Comparison of ENCODE assay signal across 34 cellular contexts in genomic region chr1:85303440-85304162, GRCh38. TPM values are rescaled to one million over a fixed set of nuclear protein-coding genes. Genes with fewer than 3 reads are reported as not detected.
DNase-seq lines count a peak whose midpoint lies in the region; ATAC-seq, FAIRE-seq and TF ChIP-seq lines count a peak whose summit lies in the region.
"Had no signal": no experiment of that assay in that cellular context is flagged by ENCODE, and none has a peak within 500 bp of the region (broad histone marks: within the 10 kb centered on the region; RNA-seq: fewer than 3 reads in every experiment).

No MANE protein-coding gene starts in this region.

- H2AFZ ChIP-seq in GM23338, result peak overlapping the region; percentile 52; the same call in 1 of the 2 replicates
- H2AFZ ChIP-seq in GM12878 (ENCODE audit: control insufficient read depth, low read depth, low read length), result no peak overlapping the region
- H2AFZ ChIP-seq: neural progenitor cell, parathyroid adenoma had no signal

- H3K79me2 ChIP-seq in GM23338 (replicated peaks; ENCODE audit: insufficient read depth) (no peaks in the 10 kb centered on the region), GM12878 (ENCODE audit: control insufficient read depth, insufficient read depth, low read length) (no peaks in the 10 kb centered on the region)
- H3K79me2 ChIP-seq: parathyroid adenoma had no signal

- DNase-seq in AG20443 (ENCODE audit: low spot score) (peak; percentile 25), GM23338 (ENCODE audit: low spot score) (no peak), NCI-H446 treated with DMSO at 0.1 percent for 48 hours (lab: John Stamatoyannopoulos, UW) (peak; percentile 23), GM12878 (ENCODE audit: low read depth, low spot score) (no peak), NCI-H82 (lab: John Stamatoyannopoulos, UW) (no peak)
- DNase-seq in activated CD8-positive, alpha-beta memory T cell treated with anti-CD3 and anti-CD28 coated beads, Interleukin-2, amount 50 U/mL, for 48 hours, result no peak
- no peak for DNase-seq in effector memory CD8-positive, alpha-beta T cell
- DNase-seq: activated CD4-positive, alpha-beta memory T cell treated with anti-CD3 and anti-CD28 coated beads for 36 hours; activated CD4-positive, alpha-beta T cell treated with anti-CD3 and anti-CD28 coated beads for 1 hour; activated naive CD4-positive, alpha-beta T cell treated with anti-CD3 and anti-CD28 coated beads for 36 hours; central memory CD4-positive, alpha-beta T cell; cortex of kidney; erythroblast; heart left ventricle; kidney; left ventricle myocardium superior; MM.1S; NCI-H1417 treated with DMSO at 0.1 percent for 48 hours; NCI-H2081 treated with DMSO at 0.1 percent for 48 hours; NCI-H2227 treated with DMSO at 0.1 percent for 48 hours; NCI-H526 treated with DMSO at 0.1 percent for 48 hours; retina; RPMI8226; SK-N-SH; stimulated activated naive CD8-positive, alpha-beta T cell treated with anti-CD3 and anti-CD28 coated beads, Interleukin-15, Interleukin-2, amounts not matched to agents 100 U/mL and 50 U/mL, for 24 hours; T-helper 17 cell; testis had no signal

- WGBS in GM12878 (ENCODE audit: insufficient coverage, insufficient replicate concordance, low lambda C conversion rate, missing lambda C conversion rate), result 72% methylated on average over 4 of the region's 4 CpGs

- SMC1A ChIA-PET in GM12878 (lab: Charles Lee; ENCODE audit: uncharacterized antibody, unreplicated experiment), result interaction anchor here (0.6 kb wide), 1 partner anchor 32 kb away, joined by 3 read pairs; no protein-coding TSS in a partner anchor

- H3K9me2 ChIP-seq in GM23338 (ENCODE audit: insufficient read depth), result peaks cover 5% of the 10 kb centered on the region; the same call in 1 of the 2 replicates
- H3K9me2 ChIP-seq: SK-N-SH had no signal

- peaks cover 4% of the 10 kb centered on the region for H3K27me3 Mint-ChIP-seq in GM23338 (ENCODE audit: insufficient read depth, low read depth, poor library complexity)
- peaks cover 30 to 46% of the 10 kb centered on the region in 2 donors for H3K27me3 Mint-ChIP-seq in effector memory CD8-positive, alpha-beta T cell

- TF ChIP-seq POLR2A in GM12878 (IDR thresholded peaks at IDR 0.05; ENCODE audit: low read depth, low read length), result no peak

- CTCF ChIA-PET in GM12878 (lab: Yijun Ruan, JAX), result no interaction called here

- peaks cover 3% of the 10 kb centered on the region for H3K4me1 ChIP-seq in GM23338 (ENCODE audit: insufficient read depth)
- H3K4me1 ChIP-seq in GM12878 (ENCODE audit: control insufficient read depth, insufficient read depth, low read length), result peaks cover 6% of the 10 kb centered on the region
- H3K4me1 ChIP-seq: parathyroid adenoma, testis had no signal

- no peak for ATAC-seq in GM23338
- peak; percentile 51; the same call in 2 of the 3 replicates for ATAC-seq in GM12878
- no peak for ATAC-seq in effector memory CD8-positive, alpha-beta T cell (replicated peaks)
- no peak for ATAC-seq in GM18519 (IDR thresholded peaks at IDR 0.05; ENCODE audit: low FRiP score, unreplicated experiment)
- ATAC-seq: A549; heart left ventricle; left ventricle myocardium superior; stimulated activated naive CD8-positive, alpha-beta T cell treated with anti-CD3 and anti-CD28 coated beads, Interleukin-15, Interleukin-2, amounts not matched to agents 100 U/mL and 50 U/mL, for 24 hours; T-helper 17 cell had no signal

- H3K9ac ChIP-seq in GM12878 (ENCODE audit: control insufficient read depth, insufficient read depth, low read length), result no peak overlapping the region
- H3K9ac ChIP-seq: KMS-11, neural progenitor cell, parathyroid adenoma, SK-N-SH had no signal

- H3K9me3 Mint-ChIP-seq in GM23338, result no peaks in the 10 kb centered on the region
- no peaks in the 10 kb centered on the region for H3K9me3 Mint-ChIP-seq in effector memory CD8-positive, alpha-beta T cell
- H3K9me3 Mint-ChIP-seq: activated CD4-positive, alpha-beta memory T cell treated with anti-CD3 and anti-CD28 coated beads for 36 hours; activated naive CD4-positive, alpha-beta T cell treated with anti-CD3 and anti-CD28 coated beads for 36 hours; neural progenitor cell had no signal

- TF ChIP-seq EP300 in GM12878 (IDR thresholded peaks at IDR 0.05; ENCODE audit: borderline replicate concordance in 1 of 2, control insufficient read depth in 1 of 2, low read depth in 2 of 2, low read length in 2 of 2), result no peak

- no peaks in the 10 kb centered on the region for H3F3A ChIP-seq in GM23338 (replicated peaks; ENCODE audit: low read depth)

- FAIRE-seq in GM12878 (lab: Jason Lieb, UNC), result no peak
- FAIRE-seq: A549, kidney, urothelium cell line had no signal

- intact Hi-C loops in GM12878 (cut with micrococcal nuclease; ENCODE audit: unreplicated experiment), result loop anchor here (10.0 kb wide), 1 partner anchor 391 kb away; no protein-coding TSS in a partner anchor

- H4K20me1 ChIP-seq in GM23338 (replicated peaks; ENCODE audit: insufficient read depth) (no peaks in the 10 kb centered on the region), GM12878 (ENCODE audit: control insufficient read depth, insufficient read depth) (no peaks in the 10 kb centered on the region)

- in situ Hi-C loops in GM12878 (cut with MboI), result loop anchor here (10.0 to 25.0 kb wide), 2 partner anchors 391 to 709 kb away; no protein-coding TSS in a partner anchor

- TF ChIP-seq RAD21 in GM12878 (IDR thresholded peaks at IDR 0.05; ENCODE audit: insufficient read depth, low read depth, low read length), result no peak

- no peaks in the 10 kb centered on the region for H3K9me3 ChIP-seq in GM12878 (replicated peaks; ENCODE audit: control insufficient read depth, insufficient read depth, low read length)
- H3K9me3 ChIP-seq: A549, heart left ventricle, SK-N-SH, testis had no signal

- H3K4me3 Mint-ChIP-seq in GM23338, result no peak overlapping the region
- H3K4me3 Mint-ChIP-seq in effector memory CD8-positive, alpha-beta T cell, result no peak overlapping the region
- H3K4me3 Mint-ChIP-seq: activated CD4-positive, alpha-beta memory T cell treated with anti-CD3 and anti-CD28 coated beads for 36 hours; activated naive CD4-positive, alpha-beta T cell treated with anti-CD3 and anti-CD28 coated beads for 36 hours; neural progenitor cell; T-helper 17 cell had no signal

- H3K36me3 Mint-ChIP-seq in GM23338 (ENCODE audit: low read depth), result no peaks in the 10 kb centered on the region
- no peaks in the 10 kb centered on the region for H3K36me3 Mint-ChIP-seq in effector memory CD8-positive, alpha-beta T cell (ENCODE audit: insufficient read depth)
- H3K36me3 Mint-ChIP-seq: activated CD4-positive, alpha-beta memory T cell treated with anti-CD3 and anti-CD28 coated beads for 36 hours; neural progenitor cell had no signal

- H3K4me2 ChIP-seq in GM23338 (no peak overlapping the region), GM12878 (ENCODE audit: control insufficient read depth, insufficient read depth) (no peak overlapping the region)
- H3K4me2 ChIP-seq: A549, KMS-11, neural progenitor cell, SK-N-SH had no signal

- peaks cover 5% of the 10 kb centered on the region; the same call in 2 of the 3 replicates for H3K4me1 Mint-ChIP-seq in GM23338
- peaks cover 11 to 15% of the 10 kb centered on the region in 2 donors for H3K4me1 Mint-ChIP-seq in effector memory CD8-positive, alpha-beta T cell (ENCODE audit: low read depth in 2 of 2)

- POLR2A ChIA-PET in GM12878 (lab: Charles Lee), result no interaction called here

- no peak overlapping the region for H3K27ac Mint-ChIP-seq in GM23338
- no peak overlapping the region for H3K27ac Mint-ChIP-seq in effector memory CD8-positive, alpha-beta T cell
- H3K27ac Mint-ChIP-seq: activated CD4-positive, alpha-beta memory T cell treated with anti-CD3 and anti-CD28 coated beads for 36 hours; activated naive CD4-positive, alpha-beta T cell treated with anti-CD3 and anti-CD28 coated beads for 36 hours; neural progenitor cell; T-helper 17 cell had no signal

- TF ChIP-seq CTCF in GM23338 (conservative IDR thresholded peaks at IDR 0.05; ENCODE audit: low read depth in 2 of 2) (no peak), GM12878 (IDR thresholded peaks at IDR 0.05 in 2 of 3, conservative IDR thresholded peaks at IDR 0.05 in 1 of 3; ENCODE audit: control insufficient read depth in 2 of 3, extremely low read depth in 1 of 3, insufficient read depth in 1 of 3, low read depth in 3 of 3, low read length in 3 of 3) (no peak)

- H3K27ac ChIP-seq in GM23338 (ENCODE audit: low read depth) (no peak overlapping the region), GM12878 (ENCODE audit: control insufficient read depth, insufficient read depth) (no peak overlapping the region)
- H3K27ac ChIP-seq: A549, heart left ventricle, KMS-11, neural progenitor cell, parathyroid adenoma, skin epidermis, testis had no signal

- H3K27me3 ChIP-seq in GM23338 (ENCODE audit: insufficient read depth), result no peaks in the 10 kb centered on the region
- H3K27me3 ChIP-seq in GM12878 (replicated peaks in 1 of 2; ENCODE audit: control insufficient read depth in 2 of 2, insufficient read depth in 2 of 2, low read length in 1 of 2), result no peaks in the 10 kb centered on the region; a peak in 3 of 4 replicates
- H3K27me3 ChIP-seq: neural progenitor cell, testis had no signal

- H3K4me3 ChIP-seq in GM23338 (no peak overlapping the region), GM12878 (no peak overlapping the region)
- H3K4me3 ChIP-seq: A549, heart left ventricle, neural progenitor cell, skin epidermis, testis had no signal

- RAD21 ChIA-PET in GM12878 (lab: Charles Lee; ENCODE audit: unreplicated experiment), result no interaction called here

- H3K36me3 ChIP-seq in GM23338 (ENCODE audit: insufficient read depth) (no peaks in the 10 kb centered on the region; the same call in 1 of the 2 replicates), GM12878 (ENCODE audit: control insufficient read depth in 2 of 2, insufficient read depth in 2 of 2, low read length in 1 of 2) (no peaks in the 10 kb centered on the region)
- H3K36me3 ChIP-seq: heart left ventricle, neural progenitor cell had no signal

- BruUV-seq in GM12878 (replicated peaks; lab: Mats Ljungman, UMichigan), result no TSS peak

RNA-seq across cellular contexts. Expression of gene BCL10, which starts 27.2 kb away (rescaled TPM):
- total RNA-seq in GM23338 (2014; rRNA removed; shearing (Covaris generic)), result 23.1 and 27.8 TPM in 2 replicates
- polyA plus RNA-seq in GM23338 (2016; fragmentation: Nextera tagmentation; extraction: Ambion mirVana), result 28.8 and 33.7 TPM in 2 replicates
- total RNA-seq in GM12878 (2013; cell fraction: nucleolus; rRNA removed), result 45.2 and 45.4 TPM in 2 replicates
- total RNA-seq in GM12878 (2014; rRNA removed), result 20.0 and 22.6 TPM in 2 replicates
- total RNA-seq in GM12878 (2014; rRNA removed; fragmentation: Illumina TruSeq; extraction: Trizol), result 21.7 and 23.7 TPM in 2 replicates
- total RNA-seq in GM12878 (2021), result 25.3 and 28.1 TPM in 2 replicates
- polyA plus RNA-seq in GM12878 (2011; ENCODE audit: low read depth), result 8.6 TPM
- polyA plus RNA-seq in GM12878 (2011; rRNA removed), result 17.8 and 22.3 TPM in 2 replicates
- polyA plus RNA-seq in GM12878 (2011; cell fraction: cytosol; rRNA removed), result 9.8 and 10.1 TPM in 2 replicates
- polyA plus RNA-seq in GM12878 (2011; cell fraction: nucleus; rRNA removed), result 8.8 TPM in 2 replicates
- 11.7 and 16.2 TPM in 2 replicates for polyA plus RNA-seq in GM12878 (2012)
- polyA plus RNA-seq in GM12878 (2014; fragmentation: Illumina TruSeq; extraction: Trizol), result 18.3 and 21.1 TPM in 2 replicates
- polyA plus RNA-seq in GM12878 (2014; fragmentation: Nextera tagmentation; extraction: Ambion mirVana), result 10 to 100 TPM; 16.7 to 19.0 TPM
- 10.6 and 11.8 TPM in 2 replicates for polyA plus RNA-seq in GM12878 (2014; rRNA removed)
- polyA plus RNA-seq in GM12878 (2016; fragmentation: Nextera tagmentation; extraction: Ambion mirVana), result 10 to 100 TPM; 26.8 to 35.2 TPM
- 28.8 and 29.7 TPM in 2 replicates for polyA minus RNA-seq in GM12878 (2011; rRNA and poly(A)+ RNA removed)
- 12.2 and 12.8 TPM in 2 replicates for polyA minus RNA-seq in GM12878 (2011; cell fraction: cytosol; rRNA and poly(A)+ RNA removed)
- 46.5 and 60.1 TPM in 2 replicates for polyA minus RNA-seq in GM12878 (2011; cell fraction: nucleus; rRNA and poly(A)+ RNA removed)

RNA-seq across cellular contexts. Expression of gene C1orf52, which starts 44.1 kb away (rescaled TPM):
- total RNA-seq in GM23338 (2014; rRNA removed; shearing (Covaris generic)), result 35.6 and 39.7 TPM in 2 replicates
- polyA plus RNA-seq in GM23338 (2016; fragmentation: Nextera tagmentation; extraction: Ambion mirVana) (102 and 107 TPM in 2 replicates), GM12878 (2011; rRNA removed) (22.9 and 34.8 TPM in 2 replicates), GM12878 (2014; fragmentation: Illumina TruSeq; extraction: Trizol) (12.8 and 15.1 TPM in 2 replicates), GM12878 (2014; fragmentation: Nextera tagmentation; extraction: Ambion mirVana) (10 to 100 TPM in 1 of 2 experiments, 1 to 10 TPM in 1; 9.4 to 17.1 TPM), GM12878 (2014; rRNA removed) (18.1 and 27.3 TPM in 2 replicates), GM12878 (2016; fragmentation: Nextera tagmentation; extraction: Ambion mirVana) (10 to 100 TPM; 37.6 to 39.5 TPM)
- 27.3 and 46.0 TPM in 2 replicates for total RNA-seq in GM12878 (2013; cell fraction: nucleolus; rRNA removed)
- total RNA-seq in GM12878 (2014; rRNA removed) (20.4 and 26.8 TPM in 2 replicates), GM12878 (2014; rRNA removed; fragmentation: Illumina TruSeq; extraction: Trizol) (16.4 and 16.6 TPM in 2 replicates), GM12878 (2021) (13.8 and 16.8 TPM in 2 replicates)
- 8.3 TPM for polyA plus RNA-seq in GM12878 (2011; ENCODE audit: low read depth)
- polyA plus RNA-seq in GM12878 (2011; cell fraction: cytosol; rRNA removed), result 15.5 and 23.5 TPM in 2 replicates
- polyA plus RNA-seq in GM12878 (2011; cell fraction: nucleus; rRNA removed), result 29.2 and 30.7 TPM in 2 replicates
- polyA plus RNA-seq in GM12878 (2012), result 18.7 and 19.6 TPM in 2 replicates
- polyA minus RNA-seq in GM12878 (2011; rRNA and poly(A)+ RNA removed), result 6.2 and 15.9 TPM in 2 replicates
- polyA minus RNA-seq in GM12878 (2011; cell fraction: cytosol; rRNA and poly(A)+ RNA removed), result 5.6 and 14.2 TPM in 2 replicates
- polyA minus RNA-seq in GM12878 (2011; cell fraction: nucleus; rRNA and poly(A)+ RNA removed), result 10.6 and 15.5 TPM in 2 replicates

Comparison
In these comparisons a context has a peak if more than half of its experiments do, and no peak if none do; other contexts are left out.
1. DNase-seq: peak in AG20443 (single experiment) and NCI-H446 treated with DMSO at 0.1 percent for 48 hours (single experiment); none in GM23338 (single experiment), GM12878 (single experiment), NCI-H82 (single experiment), activated CD8-positive, alpha-beta memory T cell treated with anti-CD3 and anti-CD28 coated beads, Interleukin-2, amount 50 U/mL, for 48 hours (single experiment) and effector memory CD8-positive, alpha-beta T cell (0 of 3).